In the genomic region with DNA sequence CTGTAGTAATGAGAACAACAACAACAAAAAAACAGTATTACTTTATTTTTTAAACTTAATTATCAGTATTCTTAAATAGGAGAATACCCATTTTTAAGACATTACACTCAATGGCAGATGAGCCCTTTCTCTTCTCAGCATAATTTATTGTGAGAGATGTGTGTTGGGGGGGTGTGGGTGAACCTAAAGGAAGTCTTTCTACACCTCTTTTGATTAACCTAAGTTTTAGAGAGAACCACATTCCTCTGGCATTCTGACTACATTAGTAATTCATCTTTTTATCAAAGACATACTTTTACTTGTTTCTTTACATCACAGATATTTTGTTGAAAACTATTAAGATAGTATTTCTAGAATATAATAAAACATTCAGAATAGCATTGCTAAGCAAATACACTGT, we compare ENCODE assay signal across 36 cellular contexts.
"Had no signal": no experiment of that assay in that cellular context is flagged by ENCODE, and none has a peak within 500 bp of the region (broad histone marks: within the 10 kb centered on the region; RNA-seq: fewer than 3 reads in every experiment).

No MANE protein-coding gene starts in this region.

- H3K4me1 Mint-ChIP-seq: activated B cell treated with CpG ODN at 0.5 μM for 24 hours; activated T-helper 17 cell treated with anti-CD3 and anti-CD28 coated beads, Interleukin-2, amount 50 U/mL, for 72 hours; T-helper 17 cell had no signal

- ATAC-seq: activated CD4-positive, CD25-positive, alpha-beta regulatory T cell treated with anti-CD3 and anti-CD28 coated beads, Interleukin-2, amount 50 U/mL, for 24 hours; activated CD8-positive, alpha-beta T cell treated with anti-CD3 and anti-CD28 coated beads for 36 hours; activated T-cell treated with anti-CD3 and anti-CD28 coated beads, Interleukin-2, amount 50 U/mL, for 4 hours; activated T-helper 17 cell treated with anti-CD3 and anti-CD28 coated beads, Interleukin-2, amount 50 U/mL, for 72 hours; effector memory CD8-positive, alpha-beta T cell; gastroesophageal sphincter; heart right ventricle; T-helper 17 cell had no signal

- H3K4me3 ChIP-seq: breast epithelium, cardiac muscle cell, coronary artery, dorsolateral prefrontal cortex, esophagus muscularis mucosa, gastroesophageal sphincter, heart right ventricle had no signal

- H3K4me3 Mint-ChIP-seq: activated B cell treated with CpG ODN at 0.5 μM for 24 hours; activated CD8-positive, alpha-beta T cell treated with anti-CD3 and anti-CD28 coated beads for 36 hours; activated naive CD8-positive, alpha-beta T cell; activated T-cell treated with anti-CD3 and anti-CD28 coated beads, Interleukin-2, amount 50 U/mL, for 4 hours; activated T-helper 17 cell treated with anti-CD3 and anti-CD28 coated beads, Interleukin-2, amount 50 U/mL, for 72 hours; brain; dendritic cell treated with granulocyte-macrophage colony-stimulating factor and Interleukin-4, amounts not matched to agents 40 ng/mL and 50 ng/mL, for 4 days; effector memory CD8-positive, alpha-beta T cell; T-helper 17 cell; T-helper 2 cell treated with Interferon-gamma antibody and Interleukin-4, amounts not matched to agents 5 μg/mL and 100 μg/mL, for 36 hours had no signal

- H3K9me3 ChIP-seq: breast epithelium, esophagus muscularis mucosa, gastroesophageal sphincter had no signal

- H3K36me3 Mint-ChIP-seq: activated naive CD8-positive, alpha-beta T cell; brain had no signal

- DNase-seq: activated B cell treated with CpG ODN at 0.5 μM for 24 hours; activated CD4-positive, alpha-beta T cell treated with anti-CD3 and anti-CD28 coated beads for 48 hours; activated CD4-positive, alpha-beta T cell treated with anti-CD3 and anti-CD28 coated beads, Interleukin-2, amount 50 U/mL, for 1 hour; activated CD4-positive, alpha-beta T cell treated with anti-CD3 and anti-CD28 coated beads, Interleukin-2, amount 50 U/mL, for 48 hours; activated CD8-positive, alpha-beta memory T cell treated with anti-CD3 and anti-CD28 coated beads for 24 hours; activated CD8-positive, alpha-beta T cell treated with anti-CD3 and anti-CD28 coated beads for 36 hours; activated effector memory CD4-positive, alpha-beta T cell treated with Interleukin-2 at 50 U/mL for 16 hours; activated gamma-delta T cell treated with Interleukin-2 at 50 U/mL for 16 hours; activated naive CD4-positive, alpha-beta T cell treated with anti-CD3 and anti-CD28 coated beads, Interleukin-2, amount 50 U/mL, for 16 hours; activated naive CD4-positive, alpha-beta T cell treated with Interleukin-2 at 50 U/mL for 16 hours; activated T-cell treated with anti-CD3 and anti-CD28 coated beads, Interleukin-2, amount 50 U/mL, for 4 hours; amygdala; aorta; central memory CD4-positive, alpha-beta T cell; cerebellar nuclear complex; dorsolateral prefrontal cortex; effector CD4-positive, alpha-beta T cell; effector memory CD8-positive, alpha-beta T cell; erythroblast; foreskin melanocyte; heart right ventricle; T-helper 1 cell; T-helper 17 cell; T1000; WERI-Rb-1 had no signal

- H3K27ac ChIP-seq: breast epithelium, cardiac muscle cell, coronary artery, dorsolateral prefrontal cortex, esophagus muscularis mucosa, gastroesophageal sphincter, heart right ventricle, WERI-Rb-1 had no signal

- H3K9me3 Mint-ChIP-seq: activated B cell treated with CpG ODN at 0.5 μM for 24 hours, brain had no signal

- H3K4me1 ChIP-seq: breast epithelium, esophagus muscularis mucosa, gastroesophageal sphincter, heart right ventricle had no signal

- H3K27ac Mint-ChIP-seq: activated B cell treated with CpG ODN at 0.5 μM for 24 hours; activated CD8-positive, alpha-beta T cell treated with anti-CD3 and anti-CD28 coated beads for 36 hours; activated naive CD8-positive, alpha-beta T cell; activated T-helper 17 cell treated with anti-CD3 and anti-CD28 coated beads, Interleukin-2, amount 50 U/mL, for 72 hours; brain; dendritic cell treated with granulocyte-macrophage colony-stimulating factor and Interleukin-4, amounts not matched to agents 40 ng/mL and 50 ng/mL, for 4 days; effector memory CD8-positive, alpha-beta T cell; T-helper 17 cell; T-helper 2 cell treated with Interferon-gamma antibody and Interleukin-4, amounts not matched to agents 5 μg/mL and 100 μg/mL, for 36 hours had no signal

- H3K27me3 ChIP-seq: breast epithelium, cardiac muscle cell, dorsolateral prefrontal cortex, esophagus muscularis mucosa, gastroesophageal sphincter, heart right ventricle had no signal

- H3K36me3 ChIP-seq: breast epithelium, cardiac muscle cell, esophagus muscularis mucosa, gastroesophageal sphincter, heart right ventricle, WERI-Rb-1 had no signal

- H3K27me3 Mint-ChIP-seq: activated B cell treated with CpG ODN at 0.5 μM for 24 hours; activated CD8-positive, alpha-beta T cell treated with anti-CD3 and anti-CD28 coated beads for 36 hours; activated naive CD8-positive, alpha-beta T cell; activated T-helper 17 cell treated with anti-CD3 and anti-CD28 coated beads, Interleukin-2, amount 50 U/mL, for 72 hours; brain; dendritic cell treated with granulocyte-macrophage colony-stimulating factor and Interleukin-4, amounts not matched to agents 40 ng/mL and 50 ng/mL, for 4 days; effector memory CD8-positive, alpha-beta T cell; T-helper 17 cell had no signal
